ENCODE assay signal across 1 cellular context in the genomic region with DNA sequence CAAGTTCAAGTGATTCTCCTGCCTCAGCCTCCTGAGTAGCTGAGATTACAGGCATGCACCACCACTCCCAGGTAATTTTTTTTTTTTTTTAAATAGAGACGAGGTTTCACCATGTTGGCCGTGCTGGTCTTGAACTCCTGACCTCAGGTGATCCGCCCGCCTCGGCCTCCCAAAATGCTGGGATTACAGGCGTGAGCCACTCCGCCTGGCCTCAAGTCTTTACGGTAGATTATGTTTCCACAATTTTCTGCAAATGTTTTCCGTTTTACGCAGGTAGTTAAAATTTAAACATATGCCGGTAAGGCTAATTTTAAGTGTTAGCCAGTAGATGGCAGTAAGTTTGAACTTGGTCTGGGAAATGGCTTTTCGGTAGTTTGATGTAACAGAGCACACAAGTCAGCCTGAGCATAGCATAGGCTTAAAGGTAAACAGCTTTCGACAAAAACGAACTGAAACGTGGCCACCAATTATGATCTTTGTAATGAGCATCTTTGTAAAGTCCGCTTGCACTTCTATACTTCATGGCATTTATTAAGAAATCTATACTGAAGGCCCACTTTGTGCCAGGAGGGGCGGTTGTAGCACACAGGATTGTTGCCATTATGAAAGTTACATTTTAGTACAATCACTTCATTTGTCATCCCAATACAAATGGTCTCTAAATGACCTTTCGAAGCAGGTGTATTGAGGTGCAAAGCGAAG.
TF ChIP-seq lines count a peak whose summit lies in the region.

No MANE protein-coding gene starts in this region.

TF ChIP-seq in HEK293, 187 proteins besides CTCF, POLR2A, EP300 and RAD21 (continued from another document):
- TF ChIP-seq, protein P1, sequence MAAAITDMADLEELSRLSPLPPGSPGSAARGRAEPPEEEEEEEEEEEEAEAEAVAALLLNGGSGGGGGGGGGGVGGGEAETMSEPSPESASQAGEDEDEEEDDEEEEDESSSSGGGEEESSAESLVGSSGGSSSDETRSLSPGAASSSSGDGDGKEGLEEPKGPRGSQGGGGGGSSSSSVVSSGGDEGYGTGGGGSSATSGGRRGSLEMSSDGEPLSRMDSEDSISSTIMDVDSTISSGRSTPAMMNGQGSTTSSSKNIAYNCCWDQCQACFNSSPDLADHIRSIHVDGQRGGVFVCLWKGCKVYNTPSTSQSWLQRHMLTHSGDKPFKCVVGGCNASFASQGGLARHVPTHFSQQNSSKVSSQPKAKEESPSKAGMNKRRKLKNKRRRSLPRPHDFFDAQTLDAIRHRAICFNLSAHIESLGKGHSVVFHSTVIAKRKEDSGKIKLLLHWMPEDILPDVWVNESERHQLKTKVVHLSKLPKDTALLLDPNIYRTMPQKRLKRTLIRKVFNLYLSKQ (tag by site-specific recombination; IDR thresholded peaks at IDR 0.05; ENCODE audit: borderline replicate concordance) = no peak
- peak; percentile 55; the same call in 1 of the 2 replicates for TF ChIP-seq ZNF2 (tag by site-specific recombination; IDR thresholded peaks at IDR 0.05)
- no peak for TF ChIP-seq ZNF23 (tag by site-specific recombination; IDR thresholded peaks at IDR 0.05; ENCODE audit: borderline replicate concordance)
- no peak for TF ChIP-seq ZNF600 (tag by site-specific recombination; IDR thresholded peaks at IDR 0.05)
- TF ChIP-seq, protein P2, sequence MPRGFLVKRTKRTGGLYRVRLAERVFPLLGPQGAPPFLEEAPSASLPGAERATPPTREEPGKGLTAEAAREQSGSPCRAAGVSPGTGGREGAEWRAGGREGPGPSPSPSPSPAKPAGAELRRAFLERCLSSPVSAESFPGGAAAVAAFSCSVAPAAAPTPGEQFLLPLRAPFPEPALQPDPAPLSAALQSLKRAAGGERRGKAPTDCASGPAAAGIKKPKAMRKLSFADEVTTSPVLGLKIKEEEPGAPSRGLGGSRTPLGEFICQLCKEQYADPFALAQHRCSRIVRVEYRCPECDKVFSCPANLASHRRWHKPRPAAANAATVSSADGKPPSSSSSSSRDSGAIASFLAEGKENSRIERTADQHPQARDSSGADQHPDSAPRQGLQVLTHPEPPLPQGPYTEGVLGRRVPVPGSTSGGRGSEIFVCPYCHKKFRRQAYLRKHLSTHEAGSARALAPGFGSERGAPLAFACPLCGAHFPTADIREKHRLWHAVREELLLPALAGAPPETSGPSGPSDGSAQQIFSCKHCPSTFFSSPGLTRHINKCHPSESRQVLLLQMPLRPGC (tag by site-specific recombination; IDR thresholded peaks at IDR 0.05) = no peak
- TF ChIP-seq ZNF530 (tag by site-specific recombination; IDR thresholded peaks at IDR 0.05; ENCODE audit: low read depth) = no peak
- TF ChIP-seq ZNF112 (tag by site-specific recombination; IDR thresholded peaks at IDR 0.05) = no peak
- TF ChIP-seq, protein P3, sequence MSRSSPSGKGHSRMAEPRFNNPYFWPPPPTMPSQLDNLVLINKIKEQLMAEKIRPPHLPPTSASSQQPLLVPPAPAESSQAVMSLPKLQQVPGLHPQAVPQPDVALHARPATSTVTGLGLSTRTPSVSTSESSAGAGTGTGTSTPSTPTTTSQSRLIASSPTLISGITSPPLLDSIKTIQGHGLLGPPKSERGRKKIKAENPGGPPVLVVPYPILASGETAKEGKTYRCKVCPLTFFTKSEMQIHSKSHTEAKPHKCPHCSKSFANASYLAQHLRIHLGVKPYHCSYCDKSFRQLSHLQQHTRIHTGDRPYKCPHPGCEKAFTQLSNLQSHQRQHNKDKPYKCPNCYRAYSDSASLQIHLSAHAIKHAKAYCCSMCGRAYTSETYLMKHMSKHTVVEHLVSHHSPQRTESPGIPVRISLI (tag by site-specific recombination; IDR thresholded peaks at IDR 0.05) = peak; percentile 78; the same call in 1 of the 2 replicates
- TF ChIP-seq IKZF3 (tag by site-specific recombination; IDR thresholded peaks at IDR 0.05) = no peak
- no peak for TF ChIP-seq ZNF341 (tag by site-specific recombination; IDR thresholded peaks at IDR 0.05; ENCODE audit: low read depth)
- TF ChIP-seq ZNF423 (tag by site-specific recombination; IDR thresholded peaks at IDR 0.05) = no peak
- no peak for TF ChIP-seq SP7 (tag by site-specific recombination; IDR thresholded peaks at IDR 0.05)
- TF ChIP-seq ZNF791 (tag by site-specific recombination; IDR thresholded peaks at IDR 0.05) = no peak
- TF ChIP-seq ZNF544 (tag by site-specific recombination; IDR thresholded peaks at IDR 0.05) = no peak
- TF ChIP-seq ZNF777 (tag by site-specific recombination; IDR thresholded peaks at IDR 0.05; ENCODE audit: borderline replicate concordance) = no peak
- no peak for TF ChIP-seq YY1 (tag by site-specific recombination; IDR thresholded peaks at IDR 0.05)
- TF ChIP-seq ZNF10 (tag by site-specific recombination; IDR thresholded peaks at IDR 0.05) = no peak
- no peak for TF ChIP-seq ZSCAN30 (tag by site-specific recombination; IDR thresholded peaks at IDR 0.05)
- TF ChIP-seq ZNF654 (tag by site-specific recombination; IDR thresholded peaks at IDR 0.05; ENCODE audit: low read depth) = peak; percentile 73
- no peak for TF ChIP-seq ZNF175 (tag by site-specific recombination; IDR thresholded peaks at IDR 0.05)
- TF ChIP-seq, protein P4, sequence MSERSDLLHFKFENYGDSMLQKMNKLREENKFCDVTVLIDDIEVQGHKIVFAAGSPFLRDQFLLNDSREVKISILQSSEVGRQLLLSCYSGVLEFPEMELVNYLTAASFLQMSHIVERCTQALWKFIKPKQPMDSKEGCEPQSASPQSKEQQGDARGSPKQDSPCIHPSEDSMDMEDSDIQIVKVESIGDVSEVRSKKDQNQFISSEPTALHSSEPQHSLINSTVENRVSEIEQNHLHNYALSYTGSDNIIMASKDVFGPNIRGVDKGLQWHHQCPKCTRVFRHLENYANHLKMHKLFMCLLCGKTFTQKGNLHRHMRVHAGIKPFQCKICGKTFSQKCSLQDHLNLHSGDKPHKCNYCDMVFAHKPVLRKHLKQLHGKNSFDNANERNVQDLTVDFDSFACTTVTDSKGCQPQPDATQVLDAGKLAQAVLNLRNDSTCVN (tag by site-specific recombination; optimal IDR thresholded peaks at IDR 0.05) = no peak
- no peak for TF ChIP-seq GLI2 (tag by site-specific recombination; IDR thresholded peaks at IDR 0.05; ENCODE audit: borderline replicate concordance, low read depth)
- TF ChIP-seq REPIN1 (tag by site-specific recombination; IDR thresholded peaks at IDR 0.05; ENCODE audit: low read depth) = no peak
- TF ChIP-seq ZNF561 (tag by site-specific recombination; IDR thresholded peaks at IDR 0.05; ENCODE audit: borderline replicate concordance) = 0 out of 2 replicates have a peak, but pooled peaks have one; percentile 30
- TF ChIP-seq TCF7L2 (IDR thresholded peaks at IDR 0.05; ENCODE audit: borderline replicate concordance, low read depth, low read length) = no peak
- TF ChIP-seq ZNF121 (tag by site-specific recombination; IDR thresholded peaks at IDR 0.05) = no peak
- TF ChIP-seq ZBTB48 (tag by site-specific recombination; IDR thresholded peaks at IDR 0.05) = no peak
